ENCODE assay signal across 9 cellular contexts in the genomic region with DNA sequence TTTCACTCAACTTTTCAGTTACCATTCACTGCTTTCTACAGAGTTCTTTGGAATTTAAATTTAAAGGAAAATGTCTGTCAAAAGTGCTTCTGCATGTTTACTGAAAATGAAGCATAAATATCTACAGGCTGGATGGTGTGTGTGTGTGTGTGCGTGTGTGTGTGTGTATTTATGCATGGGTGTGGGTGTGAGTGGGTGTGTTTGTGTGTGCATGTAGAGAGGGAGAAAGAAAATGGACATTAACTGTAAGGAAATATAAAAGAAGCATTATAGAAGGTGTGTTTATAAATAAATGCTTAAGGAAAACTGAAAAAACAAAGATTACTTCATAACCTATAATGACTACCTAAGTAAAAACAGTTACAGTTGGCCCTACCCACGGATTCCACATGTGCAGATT.
"Had no signal": no experiment of that assay in that cellular context is flagged by ENCODE, and none has a peak within 500 bp of the region (broad histone marks: within the 10 kb centered on the region; RNA-seq: fewer than 3 reads in every experiment).

No MANE protein-coding gene starts in this region.

- H3K9me3 Mint-ChIP-seq: GM23338, HFFc6 had no signal

- H3K4me3 ChIP-seq: GM23338 had no signal

- H3K27ac Mint-ChIP-seq: GM23338, HFFc6 had no signal

- H2AFZ ChIP-seq: GM23338 had no signal

- H3K4me3 Mint-ChIP-seq: GM23338, HFFc6 had no signal

- H3K4me2 ChIP-seq: GM23338, KMS-11 had no signal

- H3K4me1 Mint-ChIP-seq: GM23338 had no signal

- DNase-seq: H7, HCEC 1CT, HFFc6, IMR-90, Karpas-422, KBM-7 had no signal

- FAIRE-seq: HTR-8/SVneo had no signal

- H3K27ac ChIP-seq: KMS-11 had no signal

- H3K9ac ChIP-seq: KMS-11 had no signal

- ATAC-seq: GM23338 had no signal
